In the genomic region with DNA sequence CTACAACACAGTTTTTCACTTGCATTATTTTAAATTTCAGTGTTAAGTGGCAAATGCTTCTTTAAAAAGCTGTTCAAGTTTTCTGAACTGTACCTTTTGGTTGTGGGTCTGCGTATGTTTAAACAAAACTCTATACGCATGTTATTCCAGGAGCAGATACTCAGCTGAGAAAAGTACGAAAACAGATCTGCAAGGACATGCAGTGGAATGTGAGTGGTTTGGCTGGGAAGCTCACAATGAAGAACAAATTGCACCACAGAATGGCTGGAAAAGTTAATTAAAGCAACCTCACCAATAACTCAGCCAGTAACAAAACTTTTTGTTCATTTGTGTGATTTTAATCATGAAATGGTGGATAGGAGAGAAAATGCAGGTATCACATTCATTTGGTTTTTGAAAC, we compare ENCODE assay signal across 1 cellular context.
TF ChIP-seq lines count a peak whose summit lies in the region.

No MANE protein-coding gene starts in this region.

TF ChIP-seq in GM23338, 12 proteins besides CTCF, POLR2A, EP300 and RAD21 (continued from another document):
- TF ChIP-seq, protein P1, sequence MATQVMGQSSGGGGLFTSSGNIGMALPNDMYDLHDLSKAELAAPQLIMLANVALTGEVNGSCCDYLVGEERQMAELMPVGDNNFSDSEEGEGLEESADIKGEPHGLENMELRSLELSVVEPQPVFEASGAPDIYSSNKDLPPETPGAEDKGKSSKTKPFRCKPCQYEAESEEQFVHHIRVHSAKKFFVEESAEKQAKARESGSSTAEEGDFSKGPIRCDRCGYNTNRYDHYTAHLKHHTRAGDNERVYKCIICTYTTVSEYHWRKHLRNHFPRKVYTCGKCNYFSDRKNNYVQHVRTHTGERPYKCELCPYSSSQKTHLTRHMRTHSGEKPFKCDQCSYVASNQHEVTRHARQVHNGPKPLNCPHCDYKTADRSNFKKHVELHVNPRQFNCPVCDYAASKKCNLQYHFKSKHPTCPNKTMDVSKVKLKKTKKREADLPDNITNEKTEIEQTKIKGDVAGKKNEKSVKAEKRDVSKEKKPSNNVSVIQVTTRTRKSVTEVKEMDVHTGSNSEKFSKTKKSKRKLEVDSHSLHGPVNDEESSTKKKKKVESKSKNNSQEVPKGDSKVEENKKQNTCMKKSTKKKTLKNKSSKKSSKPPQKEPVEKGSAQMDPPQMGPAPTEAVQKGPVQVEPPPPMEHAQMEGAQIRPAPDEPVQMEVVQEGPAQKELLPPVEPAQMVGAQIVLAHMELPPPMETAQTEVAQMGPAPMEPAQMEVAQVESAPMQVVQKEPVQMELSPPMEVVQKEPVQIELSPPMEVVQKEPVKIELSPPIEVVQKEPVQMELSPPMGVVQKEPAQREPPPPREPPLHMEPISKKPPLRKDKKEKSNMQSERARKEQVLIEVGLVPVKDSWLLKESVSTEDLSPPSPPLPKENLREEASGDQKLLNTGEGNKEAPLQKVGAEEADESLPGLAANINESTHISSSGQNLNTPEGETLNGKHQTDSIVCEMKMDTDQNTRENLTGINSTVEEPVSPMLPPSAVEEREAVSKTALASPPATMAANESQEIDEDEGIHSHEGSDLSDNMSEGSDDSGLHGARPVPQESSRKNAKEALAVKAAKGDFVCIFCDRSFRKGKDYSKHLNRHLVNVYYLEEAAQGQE (IDR thresholded peaks at IDR 0.05; ENCODE audit: unreplicated experiment) = no peak
- no peak for TF ChIP-seq JUNB (IDR thresholded peaks at IDR 0.05; ENCODE audit: unreplicated experiment)
TF ChIP-seq in GM23338: peak in this region for 0.
